13 cellular contexts compared by ENCODE assay signal in the genomic region with DNA sequence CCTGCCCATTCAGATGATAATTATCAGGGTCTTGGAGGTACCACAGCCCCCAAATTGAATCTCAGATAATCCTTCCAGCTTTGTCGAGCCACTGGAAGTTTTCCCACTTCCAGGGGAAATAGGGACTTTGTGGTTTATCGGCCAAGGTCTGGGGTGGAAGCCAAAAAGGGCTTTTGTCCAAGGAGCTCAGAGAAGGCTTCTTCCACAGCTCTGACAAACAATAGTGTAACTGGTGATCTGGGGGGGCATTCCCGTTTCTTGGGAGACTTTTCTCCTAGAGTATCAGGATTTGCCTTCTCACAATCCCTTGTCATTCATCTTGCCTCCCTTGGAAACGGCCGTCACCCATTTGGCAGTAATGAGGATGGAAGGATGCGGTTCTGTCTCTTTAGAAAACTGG. TPM values are rescaled to one million over a fixed set of nuclear protein-coding genes. Genes with fewer than 3 reads are reported as not detected.
"Had no signal": no experiment of that assay in that cellular context is flagged by ENCODE, and none has a peak within 500 bp of the region (broad histone marks: within the 10 kb centered on the region; RNA-seq: fewer than 3 reads in every experiment).

No MANE protein-coding gene starts in this region.

- H3K27ac ChIP-seq: neutrophil, SJCRH30, upper lobe of right lung had no signal

- H3K27me3 Mint-ChIP-seq: activated CD4-positive, alpha-beta T cell treated with anti-CD3 and anti-CD28 coated beads, Interleukin-2, amount 10 ng/mL, durations not matched to agents 7 days and 5 days had no signal

- H3K4me3 Mint-ChIP-seq: activated CD4-positive, alpha-beta T cell treated with anti-CD3 and anti-CD28 coated beads, Interleukin-2, amount 10 ng/mL, durations not matched to agents 7 days and 5 days had no signal

- H3K4me1 ChIP-seq: SJCRH30, upper lobe of right lung had no signal

- H3K27me3 ChIP-seq: neutrophil, upper lobe of right lung had no signal

- H3K36me3 ChIP-seq: neutrophil, SJCRH30, upper lobe of right lung had no signal

- H3K4me1 Mint-ChIP-seq: activated CD4-positive, alpha-beta T cell treated with anti-CD3 and anti-CD28 coated beads, Interleukin-2, amount 10 ng/mL, durations not matched to agents 7 days and 5 days had no signal

- ATAC-seq: activated naive CD4-positive, alpha-beta T cell treated with anti-CD3 and anti-CD28 coated beads, Interleukin-2, amount 50 U/mL, for 72 hours; upper lobe of right lung had no signal

- H3K4me3 ChIP-seq: SJCRH30, upper lobe of right lung had no signal

- H3K27ac Mint-ChIP-seq: activated CD4-positive, alpha-beta T cell treated with anti-CD3 and anti-CD28 coated beads, Interleukin-2, amount 10 ng/mL, durations not matched to agents 7 days and 5 days; activated naive CD4-positive, alpha-beta T cell treated with anti-CD3 and anti-CD28 coated beads, Interleukin-2, amount 50 U/mL, for 72 hours had no signal

- DNase-seq: activated CD4-positive, alpha-beta T cell treated with anti-CD3 and anti-CD28 coated beads, Interleukin-2, amount 10 ng/mL, durations not matched to agents 7 days and 5 days; activated CD4-positive, CD25-positive, alpha-beta regulatory T cell; activated effector memory CD4-positive, alpha-beta T cell treated with Interleukin-2 at 50 U/mL for 16 hours; activated T-cell treated with anti-CD3 and anti-CD28 coated beads, Interleukin-2, amount 50 U/mL, for 1 hour; effector CD4-positive, alpha-beta T cell; mammary epithelial cell; SJCRH30; stimulated activated CD4-positive, alpha-beta T cell treated with anti-CD3 and anti-CD28 coated beads, Interleukin-2, amount 100 ng/mL, for 48 hours; stimulated activated CD8-positive, alpha-beta memory T cell treated with anti-CD3 and anti-CD28 coated beads, Interleukin-4, amount 100 ng/mL, for 48 hours; stimulated activated naive CD8-positive, alpha-beta T cell treated with anti-CD3 and anti-CD28 coated beads, Interleukin-15, Interleukin-2, amounts not matched to agents 100 U/mL and 50 U/mL, for 24 hours; upper lobe of right lung had no signal

- H3K9me3 ChIP-seq: neutrophil, SJCRH30, upper lobe of right lung had no signal

- H3K36me3 Mint-ChIP-seq: activated naive CD4-positive, alpha-beta T cell treated with anti-CD3 and anti-CD28 coated beads, Interleukin-2, amount 50 U/mL, for 72 hours had no signal

- H3K9me3 Mint-ChIP-seq: activated CD4-positive, alpha-beta T cell treated with anti-CD3 and anti-CD28 coated beads, Interleukin-2, amount 10 ng/mL, durations not matched to agents 7 days and 5 days; activated naive CD4-positive, alpha-beta T cell treated with anti-CD3 and anti-CD28 coated beads, Interleukin-2, amount 50 U/mL, for 72 hours had no signal

RNA-seq across cellular contexts. Expression of gene SRGAP3, which starts 18.4 kb away (rescaled TPM):
- total RNA-seq: SJCRH30 had no signal
